ENCODE assay signal across 14 cellular contexts in the genomic region with DNA sequence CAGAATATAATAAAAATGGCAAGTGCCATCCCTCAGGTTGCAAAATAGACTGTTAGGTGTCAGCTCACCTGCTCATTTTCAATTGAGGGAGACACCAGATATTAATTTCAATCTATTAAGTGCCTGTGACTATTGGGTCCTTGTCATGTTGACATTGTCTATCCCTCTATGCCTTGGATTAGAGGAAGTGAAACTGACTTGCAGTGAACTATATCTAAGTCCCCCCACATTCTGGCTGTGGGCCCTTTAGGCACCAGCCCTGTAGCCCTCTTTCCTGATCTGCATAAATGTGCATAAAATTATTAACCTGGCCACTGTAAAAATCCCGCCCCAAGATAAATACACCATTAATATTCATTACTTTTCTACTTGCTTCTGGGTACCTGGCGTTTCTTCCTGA.
DNase-seq lines count a peak whose midpoint lies in the region; ATAC-seq, FAIRE-seq and TF ChIP-seq lines count a peak whose summit lies in the region.
"Had no signal": no experiment of that assay in that cellular context is flagged by ENCODE, and none has a peak within 500 bp of the region (broad histone marks: within the 10 kb centered on the region; RNA-seq: fewer than 3 reads in every experiment).

No MANE protein-coding gene starts in this region.

- peaks cover 7% of the 10 kb centered on the region for H3K4me1 Mint-ChIP-seq in type B pancreatic cell (ENCODE audit: unreplicated experiment)
- no peaks in the 10 kb centered on the region for H3K4me1 Mint-ChIP-seq in activated T-helper 17 cell treated with anti-CD3 and anti-CD28 coated beads, Interleukin-2, amount 50 U/mL, for 72 hours
- H3K4me1 Mint-ChIP-seq: nephron had no signal

- no peaks in the 10 kb centered on the region for H3K27me3 Mint-ChIP-seq in type B pancreatic cell
- H3K27me3 Mint-ChIP-seq in activated T-helper 17 cell treated with anti-CD3 and anti-CD28 coated beads, Interleukin-2, amount 50 U/mL, for 72 hours: no peaks in the 10 kb centered on the region

- no peak overlapping the region for H3K4me3 ChIP-seq in spleen

- no peak for DNase-seq in GM12891 (ENCODE audit: insufficient read length, low spot score)
- DNase-seq in NAMALWA (ENCODE audit: low spot score): peak; percentile 61
- no peak for DNase-seq in type B pancreatic cell (ENCODE audit: extremely low spot score, unreplicated experiment)
- DNase-seq in spleen: no peak
- DNase-seq: activated CD8-positive, alpha-beta memory T cell treated with anti-CD3 and anti-CD28 coated beads for 24 hours; cortex of kidney; DMS53; NCI-H2081 treated with DMSO at 0.1 percent for 48 hours; small intestine had no signal

- FAIRE-seq in GM12891 (lab: Jason Lieb, UNC): no peak
- FAIRE-seq: small intestine had no signal

- TF ChIP-seq CTCF in type B pancreatic cell (conservative IDR thresholded peaks at IDR 0.05) (no peak), spleen (IDR thresholded peaks at IDR 0.05 in 8 of 11, conservative IDR thresholded peaks at IDR 0.05 in 3 of 11) (no peak)

- H3K9me3 Mint-ChIP-seq in type B pancreatic cell: no peaks in the 10 kb centered on the region
- H3K9me3 Mint-ChIP-seq in activated T-helper 17 cell treated with anti-CD3 and anti-CD28 coated beads, Interleukin-2, amount 50 U/mL, for 72 hours: peaks cover 6% of the 10 kb centered on the region
- H3K9me3 Mint-ChIP-seq: nephron had no signal

- TF ChIP-seq POLR2A in GM12891 (IDR thresholded peaks at IDR 0.05; ENCODE audit: low read depth, low read length): no peak
- no peak for TF ChIP-seq POLR2A in spleen (IDR thresholded peaks at IDR 0.05)

- H3K4me1 ChIP-seq in spleen: peaks cover 0 to 16% (median 7%) of the 10 kb centered on the region in 6 donors

- 59 to 86% (median 82%) methylated on average over 2 of the region's 2 CpGs for WGBS in spleen, 5 donors

- peaks cover 0 to 18% (median 0%) of the 10 kb centered on the region in 8 donors for H3K9me3 ChIP-seq in spleen

- no peaks in the 10 kb centered on the region for H3K27me3 ChIP-seq in spleen (replicated peaks in 1 of 7)

- H3K4me3 Mint-ChIP-seq in type B pancreatic cell: no peak overlapping the region
- no peak overlapping the region for H3K4me3 Mint-ChIP-seq in activated T-helper 17 cell treated with anti-CD3 and anti-CD28 coated beads, Interleukin-2, amount 50 U/mL, for 72 hours
- H3K4me3 Mint-ChIP-seq: nephron had no signal

- no peaks in the 10 kb centered on the region for H3K36me3 Mint-ChIP-seq in type B pancreatic cell
- H3K36me3 Mint-ChIP-seq in activated T-helper 17 cell treated with anti-CD3 and anti-CD28 coated beads, Interleukin-2, amount 50 U/mL, for 72 hours (ENCODE audit: low read depth): no peaks in the 10 kb centered on the region

- peak; percentile 71 for ATAC-seq in GM21360 (IDR thresholded peaks at IDR 0.05; ENCODE audit: unreplicated experiment)
- peak; percentile 86 for ATAC-seq in HG02943 (IDR thresholded peaks at IDR 0.05; ENCODE audit: low read depth, unreplicated experiment)
- ATAC-seq in activated T-helper 17 cell treated with anti-CD3 and anti-CD28 coated beads, Interleukin-2, amount 50 U/mL, for 72 hours (replicated peaks): no peak
- no peak for ATAC-seq in HG02970 (IDR thresholded peaks at IDR 0.05; ENCODE audit: low FRiP score, unreplicated experiment)

- intact Hi-C loops in spleen (cut with DNase I; ENCODE audit: low total_unique reads): no loop called here

- no peak overlapping the region for H3K27ac ChIP-seq in spleen

- no peaks in the 10 kb centered on the region for H3K36me3 ChIP-seq in spleen

- H3K27ac Mint-ChIP-seq in type B pancreatic cell: no peak overlapping the region
- no peak overlapping the region for H3K27ac Mint-ChIP-seq in activated T-helper 17 cell treated with anti-CD3 and anti-CD28 coated beads, Interleukin-2, amount 50 U/mL, for 72 hours
- H3K27ac Mint-ChIP-seq: nephron had no signal

TF ChIP-seq in GM12891, 5 proteins besides CTCF, POLR2A, EP300 and RAD21:
- peak; percentile 97 for TF ChIP-seq SPI1 (IDR thresholded peaks at IDR 0.05; ENCODE audit: low read depth, low read length)
- TF ChIP-seq POU2F2 (IDR thresholded peaks at IDR 0.05; ENCODE audit: low read depth, low read length): no peak

Comparison
In these comparisons a context has a peak if more than half of its experiments do, and no peak if none do; other contexts are left out.
1. ATAC-seq: peak in GM21360 (single experiment) and HG02943 (single experiment); none in activated T-helper 17 cell treated with anti-CD3 and anti-CD28 coated beads, Interleukin-2, amount 50 U/mL, for 72 hours (single experiment) and HG02970 (single experiment).